ENCODE assay signal across 1 cellular context in the genomic region with DNA sequence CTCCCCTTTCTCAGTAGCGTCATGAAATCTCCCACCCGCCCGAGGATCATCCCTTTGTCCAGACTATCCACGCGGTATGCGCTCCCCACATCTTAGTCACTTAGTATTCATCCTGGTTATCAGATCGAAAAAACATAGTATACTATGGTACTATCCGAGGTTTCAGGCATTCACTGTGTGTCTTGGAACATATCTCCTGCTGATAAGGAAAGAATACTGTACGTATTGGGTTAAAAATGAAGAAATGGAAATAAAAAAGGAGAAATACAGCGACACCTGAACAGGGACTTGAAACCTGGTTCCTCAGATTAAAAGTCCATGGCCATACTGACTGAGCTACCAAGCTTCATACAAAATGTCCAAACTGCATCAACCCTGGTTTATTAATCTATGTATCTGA.
TF ChIP-seq lines count a peak whose summit lies in the region.

No MANE protein-coding gene starts in this region.

TF ChIP-seq in K562, 482 proteins besides CTCF, POLR2A, EP300 and RAD21 (continued from another document):
- TF ChIP-seq FOSL1 (tag; conservative IDR thresholded peaks at IDR 0.05) = peak; percentile 51
